In genomic region chr6:149642829-149643580, GRCh38 we compare ENCODE assay signal across 15 cellular contexts. TPM values are rescaled to one million over a fixed set of nuclear protein-coding genes. Genes with fewer than 3 reads are reported as not detected.
DNase-seq lines count a peak whose midpoint lies in the region; ATAC-seq and TF ChIP-seq lines count a peak whose summit lies in the region.
"Had no signal": no experiment of that assay in that cellular context is flagged by ENCODE, and none has a peak within 500 bp of the region (broad histone marks: within the 10 kb centered on the region; RNA-seq: fewer than 3 reads in every experiment).

No MANE protein-coding gene starts in this region.

- H3K27ac Mint-ChIP-seq in Calu3 (ENCODE audit: unreplicated experiment) (no peak overlapping the region), progenitor cell of endocrine pancreas (no peak overlapping the region)

- no peaks in the 10 kb centered on the region for H3K36me3 ChIP-seq in Loucy (ENCODE audit: insufficient read depth, low read length)
- peaks cover 0 to 4% (median 0%) of the 10 kb centered on the region in 3 donors for H3K36me3 ChIP-seq in esophagus squamous epithelium

- no peaks in the 10 kb centered on the region for H3K27me3 Mint-ChIP-seq in Calu3 (ENCODE audit: unreplicated experiment)
- no peaks in the 10 kb centered on the region for H3K27me3 Mint-ChIP-seq in progenitor cell of endocrine pancreas
- H3K27me3 Mint-ChIP-seq: central memory CD8-positive, alpha-beta T cell had no signal

- peaks cover 6% of the 10 kb centered on the region for H3K4me1 ChIP-seq in right cardiac atrium (ENCODE audit: control insufficient read depth, insufficient read depth, low read length)
- peaks cover 24% of the 10 kb centered on the region for H3K4me1 ChIP-seq in Loucy (ENCODE audit: insufficient read depth, low read length, poor library complexity, severe bottlenecking)
- H3K4me1 ChIP-seq in esophagus squamous epithelium: peaks cover 0 to 20% (median 10%) of the 10 kb centered on the region in 3 donors

- no TSS peak for BruUV-seq in Calu3 (replicated peaks; lab: Mats Ljungman, UMichigan)

- TF ChIP-seq POLR2A in esophagus squamous epithelium (IDR thresholded peaks at IDR 0.05): no peak

- DNase-seq in right cardiac atrium: no peak
- DNase-seq in cardiac septum (ENCODE audit: low spot score): no peak
- peak; percentile 30 for DNase-seq in fibroblast of gingiva (ENCODE audit: low read depth)
- no peak for DNase-seq in NCI-H128 (lab: John Stamatoyannopoulos, UW; ENCODE audit: unreplicated experiment)
- DNase-seq in Calu3: no peak
- DNase-seq in progenitor cell of endocrine pancreas (ENCODE audit: low spot score, unreplicated experiment): no peak
- no peak for DNase-seq in esophagus squamous epithelium (lab: John Stamatoyannopoulos, UW)
- DNase-seq: activated naive CD4-positive, alpha-beta T cell treated with Interleukin-2 at 50 U/mL for 16 hours; DMS 273 treated with DMSO at 0.1 percent for 48 hours; Kasumi-1; NCI-H2081; NCI-H748 treated with DMSO at 0.1 percent for 48 hours; T-helper 9 cell had no signal

- TF ChIP-seq CTCF in Loucy (conservative IDR thresholded peaks at IDR 0.05; ENCODE audit: low read length) (no peak), Calu3 (IDR thresholded peaks at IDR 0.05; ENCODE audit: unreplicated experiment) (no peak), progenitor cell of endocrine pancreas (IDR thresholded peaks at IDR 0.05; ENCODE audit: unreplicated experiment) (no peak), esophagus squamous epithelium (IDR thresholded peaks at IDR 0.05) (no peak)

- CTCF ChIA-PET in Calu3 (lab: Charles Lee): no interaction called here

- 82% methylated on average over 1 of the region's 1 CpG for WGBS in right cardiac atrium
- 83 to 88% methylated on average over 1 of the region's 1 CpG for WGBS in esophagus squamous epithelium, 2 donors

- peaks cover 13% of the 10 kb centered on the region for H4K20me1 ChIP-seq in Loucy (ENCODE audit: insufficient read depth, low read length, poor library complexity, severe bottlenecking)

- H2AFZ ChIP-seq in Loucy (ENCODE audit: low read length): no peak overlapping the region

- H3K4me2 ChIP-seq in Loucy (ENCODE audit: low read depth, low read length, poor library complexity, severe bottlenecking): peak overlapping the region; percentile 10

- peaks cover 11% of the 10 kb centered on the region for H3K36me3 Mint-ChIP-seq in Calu3 (ENCODE audit: insufficient read depth, unreplicated experiment)
- peaks cover 2% of the 10 kb centered on the region for H3K36me3 Mint-ChIP-seq in progenitor cell of endocrine pancreas (ENCODE audit: insufficient read depth)

- H3K9me3 ChIP-seq in right cardiac atrium (ENCODE audit: control insufficient read depth, low read length) (no peaks in the 10 kb centered on the region), Loucy (ENCODE audit: insufficient read depth, low read depth, low read length) (no peaks in the 10 kb centered on the region), esophagus squamous epithelium (no peaks in the 10 kb centered on the region)

- H3K27me3 ChIP-seq in right cardiac atrium (ENCODE audit: control insufficient read depth, insufficient read depth) (no peaks in the 10 kb centered on the region), Loucy (ENCODE audit: insufficient read depth, low read length, poor library complexity, severe bottlenecking) (no peaks in the 10 kb centered on the region), esophagus squamous epithelium (no peaks in the 10 kb centered on the region)

- no peak overlapping the region for H3K9ac ChIP-seq in Loucy (ENCODE audit: low read depth, low read length, poor library complexity, severe bottlenecking)

- H3F3A ChIP-seq in Loucy (ENCODE audit: low read depth): no peaks in the 10 kb centered on the region

- H3K4me3 Mint-ChIP-seq in Calu3 (ENCODE audit: low read depth, unreplicated experiment) (no peak overlapping the region), progenitor cell of endocrine pancreas (ENCODE audit: low read depth) (no peak overlapping the region)
- H3K4me3 Mint-ChIP-seq: central memory CD8-positive, alpha-beta T cell had no signal

- H3K9me2 ChIP-seq in Loucy (replicated peaks; ENCODE audit: low read depth, low read length): no peaks in the 10 kb centered on the region

- peaks cover 62% of the 10 kb centered on the region for H3K79me2 ChIP-seq in Loucy (ENCODE audit: insufficient read depth, low read length)

- ATAC-seq in right cardiac atrium: no peak

- intact Hi-C loops in right cardiac atrium (cut with DNase I): loop anchor here in 1 of 4 donors (10.0 kb wide), 1 partner anchor 72 kb away; the partner anchor contains the start of gene LATS1
- intact Hi-C loops in cardiac septum (cut with DNase I): no loop called here
- intact Hi-C loops in Calu3 (cut with micrococcal nuclease; ENCODE audit: unreplicated experiment): no loop called here
- intact Hi-C loops in esophagus squamous epithelium (cut with DNase I): no loop called here

- H3K4me1 Mint-ChIP-seq in Calu3 (ENCODE audit: low read depth, unreplicated experiment): no peaks in the 10 kb centered on the region
- peaks cover 9% of the 10 kb centered on the region for H3K4me1 Mint-ChIP-seq in progenitor cell of endocrine pancreas (ENCODE audit: low read depth)

- no peak overlapping the region for H3K4me3 ChIP-seq in right cardiac atrium (ENCODE audit: low read length)
- H3K4me3 ChIP-seq in Loucy (ENCODE audit: low read length, poor library complexity, severe bottlenecking): no peak overlapping the region
- no peak overlapping the region for H3K4me3 ChIP-seq in esophagus squamous epithelium

- H3K27ac ChIP-seq in right cardiac atrium (ENCODE audit: low read length) (peak overlapping the region; percentile 75), esophagus squamous epithelium (no peak overlapping the region)

- H3K9me3 Mint-ChIP-seq in Calu3 (ENCODE audit: low read depth, unreplicated experiment) (no peaks in the 10 kb centered on the region), progenitor cell of endocrine pancreas (ENCODE audit: low read depth) (no peaks in the 10 kb centered on the region)
- H3K9me3 Mint-ChIP-seq: central memory CD8-positive, alpha-beta T cell had no signal

RNA-seq across cellular contexts. Expression of gene KATNA1, which starts 5.5 kb away (rescaled TPM):
- total RNA-seq in right cardiac atrium: 10 to 100 TPM in 3 of 4 donors, 1 to 10 TPM in 1; 9.9 to 13.4 (median 13.1) TPM
- polyA plus RNA-seq in right cardiac atrium: 10.3 TPM
- 13.1 TPM for total RNA-seq in cardiac septum
- total RNA-seq in Calu3 (2022): 9.9 and 13.1 TPM in 2 replicates
- 14.3 and 16.5 TPM in 2 replicates for total RNA-seq in progenitor cell of endocrine pancreas
- total RNA-seq in esophagus squamous epithelium: 10 to 100 TPM; 11.7 to 27.5 (median 15.6) TPM
